ENCODE assay signal across 12 cellular contexts in the genomic region with DNA sequence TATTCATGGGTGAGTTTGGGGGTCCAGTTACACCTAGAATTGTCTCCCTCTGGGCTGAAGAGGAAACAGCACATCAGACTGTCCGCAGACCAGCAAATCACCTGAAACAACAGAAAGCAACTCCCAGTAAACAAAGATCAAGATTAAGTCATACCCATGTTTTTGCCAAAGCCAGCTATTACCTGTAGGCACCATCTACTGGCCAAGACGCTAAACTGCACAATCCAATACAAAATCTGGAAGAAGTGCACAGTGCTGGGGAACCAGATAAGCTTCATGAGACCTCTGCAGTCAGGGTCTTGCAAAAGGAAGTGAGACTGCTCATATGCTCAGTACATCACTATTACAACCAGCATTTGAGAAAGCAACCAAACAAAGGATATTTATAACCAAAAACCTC.
DNase-seq lines count a peak whose midpoint lies in the region; ATAC-seq and TF ChIP-seq lines count a peak whose summit lies in the region.
"Had no signal": no experiment of that assay in that cellular context is flagged by ENCODE, and none has a peak within 500 bp of the region (broad histone marks: within the 10 kb centered on the region; RNA-seq: fewer than 3 reads in every experiment).

No MANE protein-coding gene starts in this region.

- no peak overlapping the region for H3K27ac ChIP-seq in WERI-Rb-1
- no peak overlapping the region for H3K27ac ChIP-seq in neural progenitor cell

- H3K9me3 ChIP-seq in WERI-Rb-1 (ENCODE audit: severe bottlenecking) (no peaks in the 10 kb centered on the region), neural progenitor cell (ENCODE audit: low read depth) (peaks cover 8% of the 10 kb centered on the region)

- TF ChIP-seq CTCF in WERI-Rb-1 (IDR thresholded peaks at IDR 0.05; ENCODE audit: low read depth, low read length) (peak; percentile 40), neural progenitor cell (IDR thresholded peaks at IDR 0.05) (peak; percentile 44)

- H3K4me2 ChIP-seq in neural progenitor cell = no peak overlapping the region

- H3K36me3 Mint-ChIP-seq in neural progenitor cell = no peaks in the 10 kb centered on the region
- no peaks in the 10 kb centered on the region for H3K36me3 Mint-ChIP-seq in activated CD4-positive, alpha-beta memory T cell treated with anti-CD3 and anti-CD28 coated beads for 36 hours
- H3K36me3 Mint-ChIP-seq: activated naive CD8-positive, alpha-beta T cell treated with anti-CD3 and anti-CD28 coated beads for 36 hours had no signal

- peaks cover 8% of the 10 kb centered on the region for H3K9me3 Mint-ChIP-seq in neural progenitor cell
- peaks cover 12% of the 10 kb centered on the region for H3K9me3 Mint-ChIP-seq in activated CD4-positive, alpha-beta memory T cell treated with anti-CD3 and anti-CD28 coated beads for 36 hours

- H3K9ac ChIP-seq in neural progenitor cell = no peak overlapping the region

- H3K27ac Mint-ChIP-seq in neural progenitor cell = no peak overlapping the region
- no peak overlapping the region for H3K27ac Mint-ChIP-seq in activated CD4-positive, alpha-beta memory T cell treated with anti-CD3 and anti-CD28 coated beads for 36 hours
- H3K27ac Mint-ChIP-seq: activated naive CD8-positive, alpha-beta T cell treated with anti-CD3 and anti-CD28 coated beads for 36 hours had no signal

- no peak overlapping the region for H2AFZ ChIP-seq in neural progenitor cell (replicated peaks)

- intact Hi-C loops in activated CD4-positive, alpha-beta memory T cell treated with anti-CD3 and anti-CD28 coated beads for 36 hours (cut with micrococcal nuclease) = no loop called here

- no peaks in the 10 kb centered on the region for H3K27me3 ChIP-seq in WERI-Rb-1 (ENCODE audit: insufficient read depth, low read depth, severe bottlenecking)
- no peaks in the 10 kb centered on the region for H3K27me3 ChIP-seq in neural progenitor cell

- H3K36me3 ChIP-seq in WERI-Rb-1 (no peaks in the 10 kb centered on the region), neural progenitor cell (no peaks in the 10 kb centered on the region)

- no peak overlapping the region for H3K4me3 ChIP-seq in WERI-Rb-1 (ENCODE audit: low read depth, low read length)
- no peak overlapping the region for H3K4me3 ChIP-seq in neural progenitor cell
- H3K4me3 ChIP-seq: K562 had no signal

- peak; percentile 71 for ATAC-seq in HG02870 (IDR thresholded peaks at IDR 0.05; ENCODE audit: unreplicated experiment)
- ATAC-seq: K562 had no signal

- peak; percentile 16 for DNase-seq in DMS 273 (lab: John Stamatoyannopoulos, UW; ENCODE audit: unreplicated experiment)
- no peak for DNase-seq in DMS 273 treated with DMSO at 0.1 percent for 48 hours (lab: John Stamatoyannopoulos, UW)
- DNase-seq in WERI-Rb-1 = no peak
- peak; percentile 8 for DNase-seq in neural progenitor cell (ENCODE audit: low spot score)
- DNase-seq in activated CD4-positive, alpha-beta memory T cell treated with anti-CD3 and anti-CD28 coated beads for 36 hours = no peak
- DNase-seq in A172 (ENCODE audit: low spot score) = no peak
- no peak for DNase-seq in stimulated activated naive CD4-positive, alpha-beta T cell (lab: John Stamatoyannopoulos, UW)
- DNase-seq: 8988T; activated naive CD8-positive, alpha-beta T cell treated with anti-CD3 and anti-CD28 coated beads for 36 hours; NCI-H748 treated with DMSO at 0.1 percent for 48 hours had no signal

- H3K79me2 ChIP-seq in neural progenitor cell (ENCODE audit: low read depth) = no peaks in the 10 kb centered on the region

- no peaks in the 10 kb centered on the region for H3K4me1 Mint-ChIP-seq in neural progenitor cell
- H3K4me1 Mint-ChIP-seq in activated CD4-positive, alpha-beta memory T cell treated with anti-CD3 and anti-CD28 coated beads for 36 hours (ENCODE audit: low read depth) = no peaks in the 10 kb centered on the region
- H3K4me1 Mint-ChIP-seq: activated naive CD8-positive, alpha-beta T cell treated with anti-CD3 and anti-CD28 coated beads for 36 hours had no signal

- H3K27me3 Mint-ChIP-seq in neural progenitor cell (ENCODE audit: insufficient read depth, low read depth) = peaks cover 2% of the 10 kb centered on the region
- no peaks in the 10 kb centered on the region for H3K27me3 Mint-ChIP-seq in activated CD4-positive, alpha-beta memory T cell treated with anti-CD3 and anti-CD28 coated beads for 36 hours
- H3K27me3 Mint-ChIP-seq: activated naive CD8-positive, alpha-beta T cell treated with anti-CD3 and anti-CD28 coated beads for 36 hours had no signal

- POLR2A ChIA-PET in activated CD4-positive, alpha-beta memory T cell treated with anti-CD3 and anti-CD28 coated beads for 36 hours (lab: Charles Lee) = no interaction called here

- H3K4me3 Mint-ChIP-seq in neural progenitor cell = no peak overlapping the region
- no peak overlapping the region for H3K4me3 Mint-ChIP-seq in activated CD4-positive, alpha-beta memory T cell treated with anti-CD3 and anti-CD28 coated beads for 36 hours
- H3K4me3 Mint-ChIP-seq: activated naive CD8-positive, alpha-beta T cell treated with anti-CD3 and anti-CD28 coated beads for 36 hours had no signal

- H4K20me1 ChIP-seq in neural progenitor cell (ENCODE audit: low read depth) = no peaks in the 10 kb centered on the region

- CTCF ChIA-PET in activated CD4-positive, alpha-beta memory T cell treated with anti-CD3 and anti-CD28 coated beads for 36 hours (lab: Charles Lee) = no interaction called here

- no peaks in the 10 kb centered on the region for H3F3A ChIP-seq in neural progenitor cell (ENCODE audit: low read depth)

- no peaks in the 10 kb centered on the region for H3K4me1 ChIP-seq in neural progenitor cell

Comparison
In these comparisons a context has a peak if more than half of its experiments do, and no peak if none do; other contexts are left out.
1. DNase-seq: peak in DMS 273 (single experiment) and neural progenitor cell (single experiment); none in DMS 273 treated with DMSO at 0.1 percent for 48 hours (single experiment), WERI-Rb-1 (single experiment), activated CD4-positive, alpha-beta memory T cell treated with anti-CD3 and anti-CD28 coated beads for 36 hours (single experiment), A172 (single experiment) and stimulated activated naive CD4-positive, alpha-beta T cell (0 of 6).